Comparison of ENCODE assay signal across 2 cellular contexts in genomic region chr2:240584486-240585031, GRCh38.
TF ChIP-seq lines count a peak whose summit lies in the region.

No MANE protein-coding gene starts in this region.

TF ChIP-seq in WTC11, 78 proteins besides CTCF, POLR2A, EP300 and RAD21:
- TF ChIP-seq ZBTB21 (CRISPR knock-in tag; IDR thresholded peaks at IDR 0.05; ENCODE audit: borderline replicate concordance) (no peak), TP53 (CRISPR knock-in tag; IDR thresholded peaks at IDR 0.05) (no peak), ZNF416 (CRISPR knock-in tag; IDR thresholded peaks at IDR 0.05) (no peak), NR2C2 (CRISPR knock-in tag; IDR thresholded peaks at IDR 0.05) (no peak)

TF ChIP-seq in HepG2, 621 proteins besides CTCF, POLR2A, EP300 and RAD21:
- no peak for TF ChIP-seq PAWR (CRISPR knock-in tag; IDR thresholded peaks at IDR 0.05; ENCODE audit: borderline replicate concordance)
- TF ChIP-seq PRDM10 (CRISPR knock-in tag; IDR thresholded peaks at IDR 0.05; ENCODE audit: low read depth): peak; percentile 88
- peak; percentile 56; the same call in 1 of the 2 replicates for TF ChIP-seq PATZ1 (CRISPR knock-in tag; IDR thresholded peaks at IDR 0.05)
- TF ChIP-seq HOXA7 (CRISPR knock-in tag; IDR thresholded peaks at IDR 0.05): no peak
- no peak for TF ChIP-seq CC2D1A (CRISPR knock-in tag; IDR thresholded peaks at IDR 0.05)
- 0 out of 2 replicates have a peak, but pooled peaks have one; percentile 28 for TF ChIP-seq CEBPB (IDR thresholded peaks at IDR 0.05; ENCODE audit: borderline replicate concordance, low read depth, low read length)
- peak; percentile 99 for TF ChIP-seq ZNF264 (CRISPR knock-in tag; IDR thresholded peaks at IDR 0.05)
- TF ChIP-seq ZNF570 (CRISPR knock-in tag; IDR thresholded peaks at IDR 0.05; ENCODE audit: borderline replicate concordance): no peak
- no peak for TF ChIP-seq ZNF292 (CRISPR knock-in tag; IDR thresholded peaks at IDR 0.05; ENCODE audit: borderline replicate concordance, low read depth)
- TF ChIP-seq SRF (IDR thresholded peaks at IDR 0.05; ENCODE audit: low read depth, low read length): peak; percentile 90
- no peak for TF ChIP-seq XRCC5 (optimal IDR thresholded peaks at IDR 0.05; ENCODE audit: low read length)
- peak; percentile 49; the same call in 1 of the 2 replicates for TF ChIP-seq TFAP4 (IDR thresholded peaks at IDR 0.05; ENCODE audit: borderline replicate concordance, low read depth)
- 0 out of 2 replicates have a peak, but pooled peaks have one; percentile 36 for TF ChIP-seq CSRNP1 (CRISPR knock-in tag; IDR thresholded peaks at IDR 0.05)
- no peak for TF ChIP-seq FOSL2 (CRISPR knock-in tag; IDR thresholded peaks at IDR 0.05)
- TF ChIP-seq SAP130 (CRISPR knock-in tag; IDR thresholded peaks at IDR 0.05; ENCODE audit: low read depth): peak; percentile 40; the same call in 1 of the 2 replicates
- TF ChIP-seq ZNF576 (CRISPR knock-in tag; IDR thresholded peaks at IDR 0.05): no peak
- peak; percentile 33; the same call in 1 of the 2 replicates for TF ChIP-seq SIX4 (CRISPR knock-in tag; IDR thresholded peaks at IDR 0.05)
